Comparison of ENCODE assay signal across 21 cellular contexts in genomic region chr17:82605939-82606600, GRCh38. TPM values are rescaled to one million over a fixed set of nuclear protein-coding genes. Genes with fewer than 3 reads are reported as not detected.
DNase-seq lines count a peak whose midpoint lies in the region; ATAC-seq and TF ChIP-seq lines count a peak whose summit lies in the region.
"Had no signal": no experiment of that assay in that cellular context is flagged by ENCODE, and none has a peak within 500 bp of the region (broad histone marks: within the 10 kb centered on the region; RNA-seq: fewer than 3 reads in every experiment).

No MANE protein-coding gene starts in this region.

- no peaks in the 10 kb centered on the region for H3K4me1 ChIP-seq in endodermal cell (ENCODE audit: control insufficient read depth, insufficient read depth, low read length)
- peaks cover 13 to 30% of the 10 kb centered on the region in 2 donors for H3K4me1 ChIP-seq in thyroid gland

- H3K4me1 Mint-ChIP-seq in endodermal cell, result no peaks in the 10 kb centered on the region
- H3K4me1 Mint-ChIP-seq in nephron progenitor cell, result peaks cover 38% of the 10 kb centered on the region

- H3K9ac ChIP-seq in endodermal cell (ENCODE audit: extremely low read depth, low read length, poor library complexity, severe bottlenecking), result no peak overlapping the region
- H3K9ac ChIP-seq: KMS-11 had no signal

- H3K9me3 Mint-ChIP-seq in endodermal cell (peaks cover 2% of the 10 kb centered on the region), nephron progenitor cell (peaks cover 60% of the 10 kb centered on the region)
- H3K9me3 Mint-ChIP-seq: activated CD4-positive, alpha-beta T cell treated with anti-CD3 and anti-CD28 coated beads, Interleukin-2, amount 10 ng/mL, durations not matched to agents 7 days and 5 days; HFFc6; immature natural killer cell had no signal

- intact Hi-C loops in thyroid gland (cut with DNase I), result no loop called here

- TF ChIP-seq POLR2A in thyroid gland (IDR thresholded peaks at IDR 0.05), result no peak

- H3K36me3 ChIP-seq in endodermal cell (ENCODE audit: control insufficient read depth, insufficient read depth, low read length) (peaks cover 65% of the 10 kb centered on the region), thyroid gland (peaks cover 17 to 22% of the 10 kb centered on the region in 2 donors)

- H3K27me3 ChIP-seq in endodermal cell (ENCODE audit: control insufficient read depth, insufficient read depth, low read length, poor library complexity, severe bottlenecking) (no peaks in the 10 kb centered on the region), thyroid gland (no peaks in the 10 kb centered on the region)
- H3K27me3 ChIP-seq: heart right ventricle had no signal

- H3K4me3 ChIP-seq in endodermal cell (ENCODE audit: low read length) (no peak overlapping the region), thyroid gland (replicated peaks in 1 of 3) (no peak overlapping the region)
- H3K4me3 ChIP-seq: heart right ventricle had no signal

- H3K27me3 Mint-ChIP-seq in endodermal cell (ENCODE audit: insufficient read depth) (no peaks in the 10 kb centered on the region), nephron progenitor cell (ENCODE audit: low read depth, poor library complexity) (no peaks in the 10 kb centered on the region)
- H3K27me3 Mint-ChIP-seq: activated CD4-positive, alpha-beta T cell treated with anti-CD3 and anti-CD28 coated beads, Interleukin-2, amount 10 ng/mL, durations not matched to agents 7 days and 5 days had no signal

- 0 out of 2 replicates have a peak overlapping the region, but pooled peaks have one; percentile 8 for H3K27ac ChIP-seq in 22Rv1
- no peak overlapping the region for H3K27ac ChIP-seq in endodermal cell (ENCODE audit: low read depth, low read length)
- H3K27ac ChIP-seq in thyroid gland, result peak overlapping the region in 1 of 3 donors; percentile 61
- H3K27ac ChIP-seq: heart right ventricle, KMS-11 had no signal

- peaks cover 75% of the 10 kb centered on the region for H3K36me3 Mint-ChIP-seq in endodermal cell (ENCODE audit: low read depth)
- peaks cover 96% of the 10 kb centered on the region for H3K36me3 Mint-ChIP-seq in nephron progenitor cell (ENCODE audit: low read depth)

- TF ChIP-seq CTCF in 22Rv1 (IDR thresholded peaks at IDR 0.05) (no peak), endodermal cell (conservative IDR thresholded peaks at IDR 0.05) (no peak), nephron progenitor cell (IDR thresholded peaks at IDR 0.05) (no peak), thyroid gland (IDR thresholded peaks at IDR 0.05) (no peak)

- DNase-seq in HPDE6-E6E7 (ENCODE audit: extremely low spot score), result peak; percentile 42
- DNase-seq in endodermal cell, result no peak
- DNase-seq in nephron progenitor cell, result no peak
- no peak for DNase-seq in NCI-H1105 (lab: John Stamatoyannopoulos, UW)
- no peak for DNase-seq in thyroid gland
- no peak for DNase-seq in retina
- DNase-seq: activated CD4-positive, alpha-beta T cell treated with anti-CD3 and anti-CD28 coated beads, Interleukin-2, amount 10 ng/mL, durations not matched to agents 7 days and 5 days; activated CD8-positive, alpha-beta memory T cell treated with anti-CD3 and anti-CD28 coated beads, Interleukin-2, amount 50 U/mL, for 4 hours; activated gamma-delta T cell; amygdala; DMS79 treated with DMSO at 0.1 percent for 48 hours; heart right ventricle; HFFc6; immature natural killer cell; NCI-H1048; NCI-H2107; NCI-H524; stimulated activated CD4-positive, alpha-beta T cell treated with anti-CD3 and anti-CD28 coated beads, Interleukin-2, amount 100 ng/mL, for 48 hours had no signal

- H3K27ac Mint-ChIP-seq in endodermal cell (peak overlapping the region; percentile 45), nephron progenitor cell (peak overlapping the region; percentile 85)
- H3K27ac Mint-ChIP-seq: activated CD4-positive, alpha-beta T cell treated with anti-CD3 and anti-CD28 coated beads, Interleukin-2, amount 10 ng/mL, durations not matched to agents 7 days and 5 days; HFFc6 had no signal

- 92 to 95% methylated on average over 16 of the region's 16 CpGs for WGBS in endodermal cell (ENCODE audit: insufficient coverage in 1 of 2, insufficient read length in 1 of 2), 2 experiments
- 82 to 88% methylated on average over 16 of the region's 16 CpGs for WGBS in thyroid gland, 2 donors

- no peak for ATAC-seq in GM18870 (IDR thresholded peaks at IDR 0.05; ENCODE audit: unreplicated experiment)
- ATAC-seq: heart right ventricle had no signal

- H3K9me3 ChIP-seq in endodermal cell (ENCODE audit: control insufficient read depth, low read length) (no peaks in the 10 kb centered on the region), thyroid gland (no peaks in the 10 kb centered on the region)
- H3K9me3 ChIP-seq: heart right ventricle had no signal

- H3K4me3 Mint-ChIP-seq in endodermal cell (no peak overlapping the region), nephron progenitor cell (no peak overlapping the region)
- H3K4me3 Mint-ChIP-seq: activated CD4-positive, alpha-beta T cell treated with anti-CD3 and anti-CD28 coated beads, Interleukin-2, amount 10 ng/mL, durations not matched to agents 7 days and 5 days; HFFc6; immature natural killer cell had no signal

RNA-seq across cellular contexts. Expression of gene WDR45B, which starts 42.2 kb away (rescaled TPM):
- total RNA-seq in endodermal cell, result 10 to 100 TPM; 75.3 to 79.1 TPM
- 79.0 TPM for polyA plus RNA-seq in endodermal cell (2013, experiment 1 of 2)
- polyA plus RNA-seq in endodermal cell (2013, experiment 2 of 2), result 79.4 TPM
- 10 to 100 TPM; 79.3 to 95.9 (median 84.2) TPM for total RNA-seq in thyroid gland
